1 cellular context compared by ENCODE assay signal in the genomic region with DNA sequence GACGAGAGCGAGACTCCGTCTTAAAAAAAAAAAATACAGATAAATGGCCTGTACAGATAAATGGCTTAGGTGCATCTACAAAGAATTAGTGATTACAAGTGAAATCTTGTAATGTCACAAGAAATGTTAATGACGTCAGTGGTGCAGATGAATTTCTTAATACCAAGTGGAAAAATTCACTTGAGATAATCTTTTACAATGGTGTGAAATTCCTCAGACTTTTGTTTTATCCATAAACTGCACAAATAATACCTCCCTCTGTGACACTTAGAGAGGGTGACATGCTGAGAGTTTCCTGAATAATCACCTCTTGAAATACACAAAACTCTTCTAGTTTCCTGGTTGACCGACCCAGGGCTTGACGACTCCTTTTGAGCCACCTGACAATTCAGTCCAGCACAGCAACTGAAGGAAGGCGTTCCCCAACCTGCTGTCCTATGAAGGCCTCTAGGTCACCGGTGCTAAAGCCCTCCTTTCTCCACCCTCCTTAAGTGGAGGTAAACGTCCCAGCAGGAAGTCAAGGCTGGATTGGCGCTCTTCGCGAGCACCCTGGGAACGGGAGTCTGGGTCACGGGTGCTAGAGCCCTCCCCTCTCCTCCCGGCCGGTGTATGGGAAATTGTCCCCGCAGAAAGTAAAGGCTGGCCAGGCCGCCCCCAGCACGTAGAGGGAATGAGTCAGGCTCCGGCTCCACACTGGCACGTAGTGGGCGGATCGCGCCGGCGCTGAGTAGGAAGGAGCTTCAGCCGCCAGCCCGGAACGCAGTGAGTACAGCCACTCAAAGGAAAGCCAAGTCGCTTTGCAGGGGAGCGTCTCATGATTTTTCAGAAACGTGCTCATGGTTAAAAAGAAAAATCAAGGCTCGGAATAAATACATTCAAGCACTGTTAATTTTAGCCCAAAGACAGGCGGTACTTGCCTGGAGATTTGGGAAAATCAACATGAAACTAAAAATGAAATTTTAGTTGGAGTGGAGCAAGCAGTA.
A peak's percentile ranks its signal among the peaks of the same experiment; 100 is the strongest.
TF ChIP-seq lines count a peak whose summit lies in the region.

TMEM144 (plus strand) TSS at position 662 of the 983 bp plus-strand sequence. CDS start 2,182 bp downstream, outside the sequence.

TF ChIP-seq in HepG2, 621 proteins besides CTCF, POLR2A, EP300 and RAD21 (continued from another document and continues in another):
- TF ChIP-seq ZNF784 (CRISPR knock-in tag; IDR thresholded peaks at IDR 0.05; ENCODE audit: borderline replicate concordance) (no peak), EED (CRISPR knock-in tag; IDR thresholded peaks at IDR 0.05) (no peak), HNRNPH1 (optimal IDR thresholded peaks at IDR 0.05; ENCODE audit: low read depth, low read length) (no peak), CEBPZ (IDR thresholded peaks at IDR 0.05; ENCODE audit: low read length) (no peak), MED13 (CRISPR knock-in tag; IDR thresholded peaks at IDR 0.05) (no peak), ARNT2 (CRISPR knock-in tag; IDR thresholded peaks at IDR 0.05; ENCODE audit: low read depth) (no peak), ZNF337 (CRISPR knock-in tag; IDR thresholded peaks at IDR 0.05; ENCODE audit: borderline replicate concordance, low read depth) (0 out of 2 replicates have a peak, but pooled peaks have one; percentile 28), MTF2 (CRISPR knock-in tag; IDR thresholded peaks at IDR 0.05; ENCODE audit: borderline replicate concordance) (no peak), SIN3B (IDR thresholded peaks at IDR 0.05; ENCODE audit: low read length) (no peak), FOXM1 (CRISPR knock-in tag; IDR thresholded peaks at IDR 0.05) (no peak), ZNF772 (CRISPR knock-in tag; IDR thresholded peaks at IDR 0.05) (peak; percentile 58; the same call in 1 of the 2 replicates), GFI1 (CRISPR knock-in tag; IDR thresholded peaks at IDR 0.05; ENCODE audit: borderline replicate concordance) (no peak), MAF1 (CRISPR knock-in tag; IDR thresholded peaks at IDR 0.05; ENCODE audit: borderline replicate concordance) (no peak), SIX1 (CRISPR knock-in tag; IDR thresholded peaks at IDR 0.05; ENCODE audit: borderline replicate concordance) (no peak), MLLT10 (CRISPR knock-in tag; IDR thresholded peaks at IDR 0.05) (no peak), ZNF318 (CRISPR knock-in tag; IDR thresholded peaks at IDR 0.05) (no peak), TBL1XR1 (IDR thresholded peaks at IDR 0.05; ENCODE audit: borderline replicate concordance, low read length, partially characterized antibody) (no peak), KLF13 (CRISPR knock-in tag; IDR thresholded peaks at IDR 0.05) (no peak), HNRNPK (IDR thresholded peaks at IDR 0.05; ENCODE audit: low read depth, low read length, poor library complexity, severe bottlenecking) (no peak), ZNF253 (CRISPR knock-in tag; IDR thresholded peaks at IDR 0.05; ENCODE audit: borderline replicate concordance) (no peak), ZNF800 (CRISPR knock-in tag; IDR thresholded peaks at IDR 0.05) (no peak; the same call in 1 of the 2 replicates), FUBP1 (CRISPR knock-in tag; IDR thresholded peaks at IDR 0.05; ENCODE audit: borderline replicate concordance) (no peak), KLF15 (CRISPR knock-in tag; IDR thresholded peaks at IDR 0.05; ENCODE audit: borderline replicate concordance) (no peak), NCOA1 (CRISPR knock-in tag; IDR thresholded peaks at IDR 0.05) (peak; percentile 42; the same call in 1 of the 2 replicates), GATA4 (IDR thresholded peaks at IDR 0.05; ENCODE audit: borderline replicate concordance, low read depth) (no peak), SRSF9 (IDR thresholded peaks at IDR 0.05; ENCODE audit: borderline replicate concordance, insufficient read depth, low read depth, low read length, poor library complexity, severe bottlenecking) (no peak), ZNF746 (CRISPR knock-in tag; IDR thresholded peaks at IDR 0.05) (no peak)
- TF ChIP-seq, protein P1, sequence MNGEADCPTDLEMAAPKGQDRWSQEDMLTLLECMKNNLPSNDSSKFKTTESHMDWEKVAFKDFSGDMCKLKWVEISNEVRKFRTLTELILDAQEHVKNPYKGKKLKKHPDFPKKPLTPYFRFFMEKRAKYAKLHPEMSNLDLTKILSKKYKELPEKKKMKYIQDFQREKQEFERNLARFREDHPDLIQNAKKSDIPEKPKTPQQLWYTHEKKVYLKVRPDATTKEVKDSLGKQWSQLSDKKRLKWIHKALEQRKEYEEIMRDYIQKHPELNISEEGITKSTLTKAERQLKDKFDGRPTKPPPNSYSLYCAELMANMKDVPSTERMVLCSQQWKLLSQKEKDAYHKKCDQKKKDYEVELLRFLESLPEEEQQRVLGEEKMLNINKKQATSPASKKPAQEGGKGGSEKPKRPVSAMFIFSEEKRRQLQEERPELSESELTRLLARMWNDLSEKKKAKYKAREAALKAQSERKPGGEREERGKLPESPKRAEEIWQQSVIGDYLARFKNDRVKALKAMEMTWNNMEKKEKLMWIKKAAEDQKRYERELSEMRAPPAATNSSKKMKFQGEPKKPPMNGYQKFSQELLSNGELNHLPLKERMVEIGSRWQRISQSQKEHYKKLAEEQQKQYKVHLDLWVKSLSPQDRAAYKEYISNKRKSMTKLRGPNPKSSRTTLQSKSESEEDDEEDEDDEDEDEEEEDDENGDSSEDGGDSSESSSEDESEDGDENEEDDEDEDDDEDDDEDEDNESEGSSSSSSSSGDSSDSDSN (CRISPR knock-in tag; IDR thresholded peaks at IDR 0.05): peak; percentile 90
